ENCODE assay signal across 14 cellular contexts in the genomic region with DNA sequence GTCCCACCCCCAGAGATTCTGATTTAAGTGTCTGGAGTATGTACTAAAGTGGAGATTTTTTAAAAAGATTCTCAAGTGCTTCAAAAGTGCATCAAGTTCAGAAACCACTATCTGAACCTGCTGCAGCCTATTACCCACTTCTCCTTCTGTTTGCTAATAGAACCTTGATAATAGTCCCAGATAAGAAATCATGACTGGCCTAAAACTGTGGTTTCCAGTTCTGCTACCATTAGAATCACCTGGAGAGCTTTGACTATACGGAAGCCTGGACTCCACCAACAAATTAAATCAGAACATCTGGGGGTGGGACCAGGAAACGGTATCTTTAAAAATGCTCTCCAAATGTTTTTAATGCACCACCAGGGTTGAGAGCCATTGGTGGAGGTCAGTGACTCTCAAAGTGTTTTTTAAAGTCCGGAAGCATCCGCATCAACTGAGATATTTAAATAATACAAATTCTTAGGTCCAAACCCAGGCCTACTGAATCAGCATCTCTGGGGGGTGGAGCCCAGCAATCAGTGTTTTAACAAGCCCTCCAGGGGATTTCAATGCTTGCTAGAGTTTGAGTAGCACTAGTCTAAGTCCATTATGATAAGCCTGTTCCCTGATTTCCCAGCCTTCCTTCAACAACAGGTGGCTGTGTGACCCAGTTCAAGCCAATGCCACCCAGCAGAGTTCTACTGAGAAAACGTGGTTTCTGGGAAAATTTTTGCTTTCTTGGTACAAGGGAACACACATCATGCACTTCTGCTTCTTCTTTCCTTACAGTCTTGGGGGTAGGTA.
"Had no signal": no experiment of that assay in that cellular context is flagged by ENCODE, and none has a peak within 500 bp of the region (broad histone marks: within the 10 kb centered on the region; RNA-seq: fewer than 3 reads in every experiment).

No MANE protein-coding gene starts in this region.

- H3K27me3 Mint-ChIP-seq: brain; dendritic cell treated with granulocyte-macrophage colony-stimulating factor and Interleukin-4, amounts not matched to agents 40 ng/mL and 50 ng/mL, for 4 days; stimulated activated naive CD8-positive, alpha-beta T cell treated with anti-CD3 and anti-CD28 coated beads, Interleukin-15, Interleukin-2, amounts not matched to agents 100 ng/mL and 50 ng/mL, for 24 hours had no signal

- H3K9me3 ChIP-seq: testis, uterus had no signal

- ATAC-seq: activated naive CD4-positive, alpha-beta T cell treated with anti-CD3 and anti-CD28 coated beads, Interleukin-2, amount 50 U/mL, for 72 hours had no signal

- H3K4me3 Mint-ChIP-seq: brain; dendritic cell treated with granulocyte-macrophage colony-stimulating factor and Interleukin-4, amounts not matched to agents 40 ng/mL and 50 ng/mL, for 4 days; stimulated activated naive CD8-positive, alpha-beta T cell treated with anti-CD3 and anti-CD28 coated beads, Interleukin-15, Interleukin-2, amounts not matched to agents 100 ng/mL and 50 ng/mL, for 24 hours had no signal

- H3K4me3 ChIP-seq: testis, uterus had no signal

- H3K27ac ChIP-seq: testis, uterus had no signal

- H3K9me3 Mint-ChIP-seq: activated naive CD4-positive, alpha-beta T cell treated with anti-CD3 and anti-CD28 coated beads, Interleukin-2, amount 50 U/mL, for 72 hours; brain; dendritic cell treated with granulocyte-macrophage colony-stimulating factor and Interleukin-4, amounts not matched to agents 40 ng/mL and 50 ng/mL, for 4 days; stimulated activated naive CD8-positive, alpha-beta T cell treated with anti-CD3 and anti-CD28 coated beads, Interleukin-15, Interleukin-2, amounts not matched to agents 100 ng/mL and 50 ng/mL, for 24 hours had no signal

- H3K36me3 Mint-ChIP-seq: activated naive CD4-positive, alpha-beta T cell treated with anti-CD3 and anti-CD28 coated beads, Interleukin-2, amount 50 U/mL, for 72 hours; brain had no signal

- H3K27ac Mint-ChIP-seq: activated naive CD4-positive, alpha-beta T cell treated with anti-CD3 and anti-CD28 coated beads, Interleukin-2, amount 50 U/mL, for 72 hours; brain; dendritic cell treated with granulocyte-macrophage colony-stimulating factor and Interleukin-4, amounts not matched to agents 40 ng/mL and 50 ng/mL, for 4 days; stimulated activated naive CD8-positive, alpha-beta T cell treated with anti-CD3 and anti-CD28 coated beads, Interleukin-15, Interleukin-2, amounts not matched to agents 100 ng/mL and 50 ng/mL, for 24 hours had no signal

- H3K4me1 ChIP-seq: uterus had no signal

- DNase-seq: activated CD4-positive, alpha-beta T cell treated with anti-CD3 and anti-CD28 coated beads, Interleukin-2, amount 50 U/mL, for 1 hour; activated T-cell treated with anti-CD3 and anti-CD28 coated beads, Interleukin-2, amount 50 U/mL, for 1 hour; amniotic stem cell; cerebellar nuclear complex; erythroblast; mammary epithelial cell; stimulated activated CD4-positive, alpha-beta T cell treated with anti-CD3 and anti-CD28 coated beads, Interleukin-4, amount 100 ng/mL, for 1 hour; stimulated activated CD8-positive, alpha-beta memory T cell treated with anti-CD3 and anti-CD28 coated beads, Interleukin-4, amount 100 ng/mL, for 48 hours; testis; uterus had no signal

- H3K36me3 ChIP-seq: uterus had no signal

- H3K27me3 ChIP-seq: testis, uterus had no signal
